ENCODE assay signal across 11 cellular contexts in the genomic region with DNA sequence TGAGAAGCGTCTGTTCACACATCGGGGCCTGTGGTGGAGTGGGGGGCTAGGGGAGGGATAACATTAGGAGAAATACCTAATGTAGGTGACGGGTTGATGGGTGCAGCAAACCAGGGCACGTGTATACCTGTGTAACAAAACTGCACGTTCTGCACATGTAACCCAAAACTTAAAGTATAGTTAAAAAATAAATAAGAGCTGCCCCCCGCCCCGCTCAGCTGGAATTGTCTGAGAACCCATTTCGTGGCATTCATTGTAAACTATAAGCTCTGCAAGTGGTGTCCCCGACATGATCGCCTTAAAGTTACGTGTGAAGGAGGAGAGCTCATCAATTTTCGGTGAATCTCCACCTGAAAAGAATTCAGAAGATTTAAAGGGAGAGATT. TPM values are rescaled to one million over a fixed set of nuclear protein-coding genes. Genes with fewer than 3 reads are reported as not detected.
DNase-seq lines count a peak whose midpoint lies in the region; ATAC-seq and TF ChIP-seq lines count a peak whose summit lies in the region.
"Had no signal": no experiment of that assay in that cellular context is flagged by ENCODE, and none has a peak within 500 bp of the region (broad histone marks: within the 10 kb centered on the region; RNA-seq: fewer than 3 reads in every experiment).

No MANE protein-coding gene starts in this region.

- POLR2A ChIA-PET in Caco-2 (lab: Charles Lee): interaction anchor here (1.7 kb wide), 1 partner anchor 26 kb away, joined by 8 read pairs; the partner anchor contains the start of gene SENP2

- H3K27me3 Mint-ChIP-seq in Caco-2 (ENCODE audit: insufficient read depth, unreplicated experiment) (no peaks in the 10 kb centered on the region), natural killer cell (ENCODE audit: low read depth in 2 of 2) (peaks cover 0 to 3% of the 10 kb centered on the region in 2 donors)
- H3K27me3 Mint-ChIP-seq in activated CD8-positive, alpha-beta memory T cell treated with anti-CD3 and anti-CD28 coated beads, Interleukin-2, amount 10 ng/mL, durations not matched to agents 7 days and 5 days: peaks cover 4% of the 10 kb centered on the region

- H3K27ac ChIP-seq in BLaER1 (no peak overlapping the region), SU-DHL-6 (ENCODE audit: low read depth, low read length) (no peak overlapping the region)

- H3K4me2 ChIP-seq in BLaER1: peak overlapping the region; percentile 70
- peak overlapping the region; percentile 44 for H3K4me2 ChIP-seq in SU-DHL-6 (ENCODE audit: low read depth, low read length, poor library complexity, severe bottlenecking)

- H3K79me2 ChIP-seq in SU-DHL-6 (ENCODE audit: insufficient read depth, low read length): no peaks in the 10 kb centered on the region

- CTCF ChIA-PET in Caco-2 (lab: Charles Lee): interaction anchor here (0.6 to 2.1 kb wide), 7 partner anchors 15 to 99 kb away, joined by 3 to 14 read pairs (median 7); partner anchors contain the start of genes SENP2 and TMEM41A
- CTCF ChIA-PET in activated CD8-positive, alpha-beta memory T cell treated with anti-CD3 and anti-CD28 coated beads, Interleukin-2, amount 10 ng/mL, durations not matched to agents 7 days and 5 days (lab: Charles Lee): interaction anchor here (0.6 to 3.8 kb wide), 21 partner anchors 10 to 324 kb away, joined by 3 to 25 read pairs (median 4); partner anchors contain the start of genes SENP2 and TMEM41A

- no peak for TF ChIP-seq CTCF in Caco-2 (IDR thresholded peaks at IDR 0.05; ENCODE audit: insufficient read depth in 1 of 2, low read depth in 1 of 2, low read length in 1 of 2, severe bottlenecking in 1 of 2, unreplicated experiment in 1 of 2)
- TF ChIP-seq CTCF in SU-DHL-6 (IDR thresholded peaks at IDR 0.05; ENCODE audit: insufficient read depth, low read length, poor library complexity, severe bottlenecking): no peak
- no peak for TF ChIP-seq CTCF in natural killer cell (IDR thresholded peaks at IDR 0.05)

- peak overlapping the region; percentile 26 for H2AFZ ChIP-seq in SU-DHL-6 (ENCODE audit: low read depth, low read length, severe bottlenecking)

- ATAC-seq in natural killer cell: no peak
- ATAC-seq in GM19324 (IDR thresholded peaks at IDR 0.05; ENCODE audit: low FRiP score, unreplicated experiment): no peak
- ATAC-seq in activated CD8-positive, alpha-beta memory T cell treated with anti-CD3 and anti-CD28 coated beads, Interleukin-2, amount 10 ng/mL, durations not matched to agents 7 days and 5 days: no peak

- H3K36me3 ChIP-seq in BLaER1: no peaks in the 10 kb centered on the region
- H3K36me3 ChIP-seq in Caco-2 (ENCODE audit: control insufficient read depth, insufficient read depth, low read length): no peaks in the 10 kb centered on the region
- H3K36me3 ChIP-seq in SU-DHL-6 (ENCODE audit: low read length): no peaks in the 10 kb centered on the region
- H3K36me3 ChIP-seq in MG63: no peaks in the 10 kb centered on the region
- H3K36me3 ChIP-seq: HAP-1 had no signal

- no peak overlapping the region for H3K9ac ChIP-seq in BLaER1
- no peak overlapping the region for H3K9ac ChIP-seq in SU-DHL-6 (ENCODE audit: low read length)

- H3K4me3 ChIP-seq in BLaER1 (no peak overlapping the region), Caco-2 (ENCODE audit: low read depth, low read length) (peak overlapping the region; percentile 31), SU-DHL-6 (ENCODE audit: insufficient read depth, low read length, poor library complexity, severe bottlenecking) (no peak overlapping the region), MG63 (no peak overlapping the region)

- H3F3A ChIP-seq in SU-DHL-6 (ENCODE audit: insufficient read depth): no peaks in the 10 kb centered on the region

- H3K4me1 ChIP-seq in BLaER1: peaks cover 15% of the 10 kb centered on the region
- H3K4me1 ChIP-seq in Caco-2: peaks cover 35% of the 10 kb centered on the region

- no peaks in the 10 kb centered on the region for H3K9me2 ChIP-seq in SU-DHL-6 (replicated peaks; ENCODE audit: insufficient read depth, low read length)

- no peaks in the 10 kb centered on the region for H4K20me1 ChIP-seq in BLaER1
- H4K20me1 ChIP-seq in SU-DHL-6 (ENCODE audit: low read depth, low read length): no peaks in the 10 kb centered on the region

- H3K4me1 Mint-ChIP-seq in Caco-2 (ENCODE audit: low read depth, unreplicated experiment) (peaks cover 11% of the 10 kb centered on the region), natural killer cell (peaks cover 10 to 25% of the 10 kb centered on the region in 2 donors)
- peaks cover 9% of the 10 kb centered on the region for H3K4me1 Mint-ChIP-seq in activated CD8-positive, alpha-beta memory T cell treated with anti-CD3 and anti-CD28 coated beads, Interleukin-2, amount 10 ng/mL, durations not matched to agents 7 days and 5 days

- no peak for DNase-seq in Caco-2
- DNase-seq in natural killer cell: no peak
- no peak for DNase-seq in MG63
- no peak for DNase-seq in activated CD8-positive, alpha-beta memory T cell treated with anti-CD3 and anti-CD28 coated beads, Interleukin-2, amount 10 ng/mL, durations not matched to agents 7 days and 5 days
- DNase-seq: amniotic stem cell had no signal

- BruUV-seq in Caco-2 (replicated peaks; lab: Mats Ljungman, UMichigan): no TSS peak

- H3K9me3 ChIP-seq in BLaER1 (no peaks in the 10 kb centered on the region; the same call in 1 of the 2 replicates), Caco-2 (no peaks in the 10 kb centered on the region), SU-DHL-6 (ENCODE audit: insufficient read depth, low read length) (no peaks in the 10 kb centered on the region), MG63 (no peaks in the 10 kb centered on the region)
- H3K9me3 ChIP-seq: HAP-1 had no signal

- H3K36me3 Mint-ChIP-seq in Caco-2 (ENCODE audit: insufficient read depth, unreplicated experiment) (peaks cover 13% of the 10 kb centered on the region), natural killer cell (no peaks in the 10 kb centered on the region)
- no peaks in the 10 kb centered on the region for H3K36me3 Mint-ChIP-seq in activated CD8-positive, alpha-beta memory T cell treated with anti-CD3 and anti-CD28 coated beads, Interleukin-2, amount 10 ng/mL, durations not matched to agents 7 days and 5 days

- H3K27me3 ChIP-seq in BLaER1: peaks cover 3% of the 10 kb centered on the region; the same call in 1 of the 2 replicates
- H3K27me3 ChIP-seq in Caco-2 (replicated peaks; ENCODE audit: control insufficient read depth, insufficient read depth, low read length): no peaks in the 10 kb centered on the region
- no peaks in the 10 kb centered on the region for H3K27me3 ChIP-seq in SU-DHL-6 (ENCODE audit: low read length)
- peaks cover 6% of the 10 kb centered on the region; the same call in 1 of the 2 replicates for H3K27me3 ChIP-seq in MG63

- H3K4me3 Mint-ChIP-seq in Caco-2 (ENCODE audit: unreplicated experiment): peak overlapping the region; percentile 88
- H3K4me3 Mint-ChIP-seq in natural killer cell: peak overlapping the region; percentile 93
- H3K4me3 Mint-ChIP-seq in activated CD8-positive, alpha-beta memory T cell treated with anti-CD3 and anti-CD28 coated beads, Interleukin-2, amount 10 ng/mL, durations not matched to agents 7 days and 5 days: no peak overlapping the region

- H3K9me3 Mint-ChIP-seq in Caco-2 (ENCODE audit: unreplicated experiment) (no peaks in the 10 kb centered on the region), natural killer cell (no peaks in the 10 kb centered on the region)
- no peaks in the 10 kb centered on the region for H3K9me3 Mint-ChIP-seq in activated CD8-positive, alpha-beta memory T cell treated with anti-CD3 and anti-CD28 coated beads, Interleukin-2, amount 10 ng/mL, durations not matched to agents 7 days and 5 days (ENCODE audit: low read depth)
- H3K9me3 Mint-ChIP-seq: activated T-cell treated with anti-CD3 and anti-CD28 coated beads, Interleukin-2, amount 50 U/mL, for 24 hours; T-helper 1 cell treated with Interleukin-12 subunit alpha and Interleukin-12 subunit beta and Interleukin-4 antibody, amounts not matched to agents 30 μg/mL and 1 μg/mL, for 36 hours had no signal

- H3K27ac Mint-ChIP-seq in Caco-2 (ENCODE audit: unreplicated experiment): peak overlapping the region; percentile 97
- H3K27ac Mint-ChIP-seq in natural killer cell: no peak overlapping the region
- H3K27ac Mint-ChIP-seq in activated CD8-positive, alpha-beta memory T cell treated with anti-CD3 and anti-CD28 coated beads, Interleukin-2, amount 10 ng/mL, durations not matched to agents 7 days and 5 days: no peak overlapping the region
- H3K27ac Mint-ChIP-seq: T-helper 1 cell treated with Interleukin-12 subunit alpha and Interleukin-12 subunit beta and Interleukin-4 antibody, amounts not matched to agents 30 μg/mL and 1 μg/mL, for 36 hours had no signal

- intact Hi-C loops in Caco-2 (cut with micrococcal nuclease; ENCODE audit: unreplicated experiment): loop anchor here (1.0 to 10.0 kb wide), 3 partner anchors 62 to 205 kb away; partner anchors contain the start of gene TMEM41A
- intact Hi-C loops in natural killer cell (cut with micrococcal nuclease): loop anchor here (10.0 kb wide), 1 partner anchor 195 kb away; the partner anchor contains the start of gene MAP3K13

RNA-seq across cellular contexts. Expression of gene LIPH, which starts 7.3 kb away (rescaled TPM):
- total RNA-seq in Caco-2 (2022) (5.8 and 6.1 TPM in 2 replicates), natural killer cell (under 1 TPM in 2 of 3 donors, not detected in 1; 0.09 to 0.16 TPM)
- total RNA-seq in MG63 (2014; rRNA removed; shearing (Covaris generic); ENCODE audit: low replicate concordance): not detected in 2 replicates
- not detected for total RNA-seq in activated CD8-positive, alpha-beta memory T cell treated with anti-CD3 and anti-CD28 coated beads, Interleukin-2, amount 10 ng/mL, durations not matched to agents 7 days and 5 days

RNA-seq across cellular contexts. Expression of gene SENP2, which starts 26.4 kb away (rescaled TPM):
- total RNA-seq in Caco-2 (2022) (52.4 and 53.5 TPM in 2 replicates), natural killer cell (10 to 100 TPM; 57.8 to 59.8 (median 58.7) TPM)
- total RNA-seq in MG63 (2014; rRNA removed; shearing (Covaris generic); ENCODE audit: low replicate concordance): 30.5 and 103 TPM in 2 replicates
- total RNA-seq in activated CD8-positive, alpha-beta memory T cell treated with anti-CD3 and anti-CD28 coated beads, Interleukin-2, amount 10 ng/mL, durations not matched to agents 7 days and 5 days: 10 to 100 TPM; 28.8 to 31.4 TPM
